ENCODE assay signal across 17 cellular contexts in the genomic region with DNA sequence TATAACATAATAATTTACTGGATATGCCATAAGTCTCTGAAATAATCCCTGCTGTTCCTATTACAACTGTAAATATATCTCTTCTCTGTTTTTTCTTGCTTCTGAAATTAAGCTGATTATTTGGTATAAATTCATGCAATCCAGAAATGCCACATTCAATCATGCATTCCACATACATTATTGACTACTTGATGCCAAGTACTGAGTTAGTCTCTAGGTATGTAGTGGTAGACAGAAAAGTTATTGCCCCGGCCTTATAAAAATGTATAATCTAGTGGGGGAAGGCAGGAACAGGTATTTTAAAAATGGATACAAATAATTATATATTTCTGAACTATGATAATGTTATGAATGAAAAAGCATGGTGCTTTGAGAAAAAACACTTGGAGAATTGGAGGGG.
DNase-seq lines count a peak whose midpoint lies in the region; ATAC-seq and TF ChIP-seq lines count a peak whose summit lies in the region.
"Had no signal": no experiment of that assay in that cellular context is flagged by ENCODE, and none has a peak within 500 bp of the region (broad histone marks: within the 10 kb centered on the region; RNA-seq: fewer than 3 reads in every experiment).

No MANE protein-coding gene starts in this region.

- H3K27ac ChIP-seq in HUES6 (ENCODE audit: low read depth, low read length): peak overlapping the region; percentile 52; the same call in 1 of the 2 replicates
- peak overlapping the region; percentile 25 for H3K27ac ChIP-seq in foreskin keratinocyte

- H3K9me3 Mint-ChIP-seq in type B pancreatic cell: no peaks in the 10 kb centered on the region
- H3K9me3 Mint-ChIP-seq: activated CD4-positive, alpha-beta T cell treated with anti-CD3 and anti-CD28 coated beads, Interleukin-2, amount 10 ng/mL, durations not matched to agents 7 days and 5 days; activated T-helper 1 cell treated with anti-CD3 and anti-CD28 coated beads, Interleukin-12 subunit alpha, Interleukin-12 subunit beta, Interleukin-2, Interleukin-4 antibody, amounts not matched to agents 30 ng/mL and 10 ng/mL and 1 ng/mL, durations not matched to agents 14 hours and 24 hours and 36 hours had no signal

- ATAC-seq in foreskin keratinocyte (no peak), HG03354 (IDR thresholded peaks at IDR 0.05; ENCODE audit: poor library complexity, severe bottlenecking, unreplicated experiment) (no peak)

- H3K36me3 ChIP-seq in HUES6 (ENCODE audit: control insufficient read depth, insufficient read depth, low read length): no peaks in the 10 kb centered on the region
- no peaks in the 10 kb centered on the region for H3K36me3 ChIP-seq in adipocyte (ENCODE audit: control insufficient read depth, insufficient read depth, low read length, severe bottlenecking)
- H3K36me3 ChIP-seq: spleen had no signal

- TF ChIP-seq CTCF in foreskin keratinocyte (conservative IDR thresholded peaks at IDR 0.05) (no peak), type B pancreatic cell (conservative IDR thresholded peaks at IDR 0.05) (no peak)

- no peaks in the 10 kb centered on the region for H3K27me3 Mint-ChIP-seq in type B pancreatic cell

- H3K4me1 Mint-ChIP-seq in type B pancreatic cell (ENCODE audit: unreplicated experiment): peaks cover 3% of the 10 kb centered on the region

- H3K4me3 ChIP-seq in HUES6 (ENCODE audit: low read depth, low read length) (no peak overlapping the region), adipocyte (ENCODE audit: low read length) (no peak overlapping the region)
- H3K4me3 ChIP-seq: hepatocyte had no signal

- no peak overlapping the region for H3K4me3 Mint-ChIP-seq in type B pancreatic cell
- H3K4me3 Mint-ChIP-seq: activated CD4-positive, alpha-beta T cell treated with anti-CD3 and anti-CD28 coated beads, Interleukin-2, amount 10 ng/mL, durations not matched to agents 7 days and 5 days had no signal

- no peaks in the 10 kb centered on the region for H3K36me3 Mint-ChIP-seq in type B pancreatic cell

- peak; percentile 56 for DNase-seq in adipocyte (ENCODE audit: low read depth)
- peak in 1 of 2 donors; percentile 83 for DNase-seq in foreskin keratinocyte
- DNase-seq in type B pancreatic cell (ENCODE audit: extremely low spot score, unreplicated experiment): no peak
- no peak for DNase-seq in H4 (ENCODE audit: low spot score)
- no peak for DNase-seq in T-helper 9 cell
- no peak for DNase-seq in activated CD4-positive, alpha-beta T cell treated with anti-CD3 and anti-CD28 coated beads for 4 hours
- DNase-seq: activated CD4-positive, alpha-beta T cell treated with anti-CD3 and anti-CD28 coated beads, Interleukin-2, amount 10 ng/mL, durations not matched to agents 7 days and 5 days; COR-L47; Karpas-422; left ventricle myocardium superior; NCI-H2171 treated with DMSO at 0.1 percent for 48 hours; spleen; T-helper 1 cell had no signal

- H3K4me1 ChIP-seq in HUES6 (ENCODE audit: control insufficient read depth, insufficient read depth, low read length): peaks cover 29% of the 10 kb centered on the region
- H3K4me1 ChIP-seq in adipocyte (ENCODE audit: control insufficient read depth, insufficient read depth, low read length): peaks cover 57% of the 10 kb centered on the region
- peaks cover 54% of the 10 kb centered on the region for H3K4me1 ChIP-seq in foreskin keratinocyte

- H3K9me3 ChIP-seq in HUES6 (ENCODE audit: control insufficient read depth, insufficient read depth, low read depth, low read length) (no peaks in the 10 kb centered on the region; the same call in 1 of the 2 replicates), adipocyte (ENCODE audit: control insufficient read depth, low read length) (no peaks in the 10 kb centered on the region)
- H3K9me3 ChIP-seq: spleen had no signal

- H3K27ac Mint-ChIP-seq in type B pancreatic cell: peak overlapping the region; percentile 95
- H3K27ac Mint-ChIP-seq: activated CD4-positive, alpha-beta T cell treated with anti-CD3 and anti-CD28 coated beads, Interleukin-2, amount 10 ng/mL, durations not matched to agents 7 days and 5 days; activated T-helper 1 cell treated with anti-CD3 and anti-CD28 coated beads, Interleukin-12 subunit alpha, Interleukin-12 subunit beta, Interleukin-2, Interleukin-4 antibody, amounts not matched to agents 30 ng/mL and 10 ng/mL and 1 ng/mL, durations not matched to agents 14 hours and 24 hours and 36 hours had no signal

- no peaks in the 10 kb centered on the region for H3K27me3 ChIP-seq in HUES6 (ENCODE audit: control insufficient read depth, insufficient read depth, low read length)
- H3K27me3 ChIP-seq in adipocyte (replicated peaks; ENCODE audit: control insufficient read depth, insufficient read depth, low read length): no peaks in the 10 kb centered on the region
- H3K27me3 ChIP-seq in foreskin keratinocyte: no peaks in the 10 kb centered on the region
- H3K27me3 ChIP-seq: hepatocyte, spleen had no signal

- H3K9ac ChIP-seq in HUES6 (ENCODE audit: low read length): no peak overlapping the region
- H3K9ac ChIP-seq in adipocyte (ENCODE audit: low read length): peak overlapping the region; percentile 74
